ENCODE assay signal across 24 cellular contexts in the genomic region with DNA sequence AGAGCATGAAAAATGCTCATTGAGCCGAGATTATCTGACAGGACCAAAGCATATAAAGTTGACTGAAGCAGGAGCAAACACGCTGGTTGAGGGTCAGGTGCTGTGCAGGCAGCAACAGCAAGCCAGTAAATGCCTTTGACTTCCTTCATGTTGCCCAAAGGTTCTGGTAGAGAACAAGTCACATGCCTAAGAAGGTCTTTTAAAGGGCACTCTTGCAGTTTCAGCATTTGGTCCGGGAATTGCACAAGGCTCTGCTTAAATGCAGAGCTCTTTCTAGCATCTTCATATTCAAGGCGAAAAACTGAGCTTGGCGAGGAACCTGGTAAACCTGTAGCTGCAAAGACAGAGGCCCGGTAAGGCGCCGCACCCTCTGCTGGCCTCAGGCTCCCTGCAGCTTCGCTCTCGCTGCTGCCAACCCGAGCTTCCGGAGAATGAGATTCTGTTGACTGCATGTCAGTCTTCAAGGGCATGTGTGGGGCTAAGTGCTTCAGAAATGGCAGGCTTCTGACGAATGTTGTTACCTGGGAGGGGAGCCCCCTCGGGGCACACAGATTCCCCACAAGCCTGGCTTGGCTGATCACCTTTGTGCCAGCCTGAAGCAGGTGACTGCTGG.
A peak's percentile ranks its signal among the peaks of the same experiment; 100 is the strongest.
DNase-seq lines count a peak whose midpoint lies in the region; ATAC-seq and TF ChIP-seq lines count a peak whose summit lies in the region.
"Had no signal": no experiment of that assay in that cellular context is flagged by ENCODE, and none has a peak within 500 bp of the region (broad histone marks: within the 10 kb centered on the region; RNA-seq: fewer than 3 reads in every experiment).

No MANE protein-coding gene starts in this region.

- in situ Hi-C loops in KBM-7 (cut with MboI; ENCODE audit: low pct_unique_long_range_greater_than_20kb, low sequenced_read_pairs), result no loop called here

- no peaks in the 10 kb centered on the region for H3K27me3 Mint-ChIP-seq in chondrocyte (ENCODE audit: low read depth)
- H3K27me3 Mint-ChIP-seq: CD4-positive, CD25-positive, alpha-beta regulatory T cell had no signal

- no peak overlapping the region for H3K4me3 ChIP-seq in tibial artery
- H3K4me3 ChIP-seq: BLaER1, HAP-1, Peyer's patch had no signal

- no peaks in the 10 kb centered on the region for H3K9me3 ChIP-seq in tibial artery
- H3K9me3 ChIP-seq: BLaER1, HAP-1, Peyer's patch, SK-N-SH had no signal

- H3K4me1 ChIP-seq in tibial artery, result peaks cover 0 to 17% (median 10%) of the 10 kb centered on the region in 4 donors
- H3K4me1 ChIP-seq: BLaER1, HAP-1, Peyer's patch had no signal

- intact Hi-C loops in Right ventricle myocardium superior (cut with DNase I), result no loop called here
- intact Hi-C loops in cardiac septum (cut with DNase I), result no loop called here
- intact Hi-C loops in left ventricle myocardium superior (cut with micrococcal nuclease), result no loop called here
- intact Hi-C loops in tibial artery (cut with DNase I; ENCODE audit: low total_unique reads), result no loop called here

- no peak for DNase-seq in Right ventricle myocardium superior
- DNase-seq in cardiac septum (ENCODE audit: low spot score), result no peak
- DNase-seq in chondrocyte (ENCODE audit: low spot score), result no peak
- no peak for DNase-seq in left ventricle myocardium superior
- DNase-seq in tibial artery, result no peak
- DNase-seq in KBM-7, result no peak
- no peak for DNase-seq in retina
- DNase-seq: CD4-positive, CD25-positive, alpha-beta regulatory T cell; GOT3; HFFc6; MM.1S; NCI-H1092; NCI-H1417 treated with DMSO at 0.1 percent for 48 hours; NCI-H1694 treated with DMSO at 0.1 percent for 48 hours; NCI-H2081; NCI-H226; NCI-H510A; NCI-H69; Peyer's patch; SK-N-SH had no signal

- peaks cover 16% of the 10 kb centered on the region for H3K36me3 Mint-ChIP-seq in chondrocyte (ENCODE audit: low read depth)

- ATAC-seq in Right ventricle myocardium superior (ENCODE audit: poor library complexity) (peak; percentile 76), left ventricle myocardium superior (peak; percentile 64), GM19351 (IDR thresholded peaks at IDR 0.05; ENCODE audit: unreplicated experiment) (no peak)

- H3K27ac Mint-ChIP-seq in chondrocyte (ENCODE audit: unreplicated experiment), result peak overlapping the region; percentile 76
- H3K27ac Mint-ChIP-seq: HFFc6 had no signal

- peak overlapping the region; percentile 8 to 59 for H3K27ac ChIP-seq in tibial artery
- H3K27ac ChIP-seq: BLaER1, KMS-11, Peyer's patch had no signal

- TF ChIP-seq CTCF in chondrocyte (IDR thresholded peaks at IDR 0.05) (no peak), tibial artery (IDR thresholded peaks at IDR 0.05) (no peak)

- no peak overlapping the region for H3K4me3 Mint-ChIP-seq in chondrocyte (ENCODE audit: unreplicated experiment)
- H3K4me3 Mint-ChIP-seq: CD4-positive, CD25-positive, alpha-beta regulatory T cell; HFFc6 had no signal

- H3K4me1 Mint-ChIP-seq in chondrocyte (ENCODE audit: low read depth), result peaks cover 13% of the 10 kb centered on the region
- H3K4me1 Mint-ChIP-seq: CD4-positive, CD25-positive, alpha-beta regulatory T cell had no signal

- no peaks in the 10 kb centered on the region for H3K9me3 Mint-ChIP-seq in chondrocyte (ENCODE audit: low read depth)
- H3K9me3 Mint-ChIP-seq: CD4-positive, CD25-positive, alpha-beta regulatory T cell had no signal

- H3K27me3 ChIP-seq in tibial artery, result no peaks in the 10 kb centered on the region
- H3K27me3 ChIP-seq: BLaER1, Peyer's patch had no signal

- peaks cover 14 to 29% (median 20%) of the 10 kb centered on the region in 3 donors for H3K36me3 ChIP-seq in tibial artery
- H3K36me3 ChIP-seq: HAP-1 had no signal
